18 cellular contexts compared by ENCODE assay signal in the genomic region with DNA sequence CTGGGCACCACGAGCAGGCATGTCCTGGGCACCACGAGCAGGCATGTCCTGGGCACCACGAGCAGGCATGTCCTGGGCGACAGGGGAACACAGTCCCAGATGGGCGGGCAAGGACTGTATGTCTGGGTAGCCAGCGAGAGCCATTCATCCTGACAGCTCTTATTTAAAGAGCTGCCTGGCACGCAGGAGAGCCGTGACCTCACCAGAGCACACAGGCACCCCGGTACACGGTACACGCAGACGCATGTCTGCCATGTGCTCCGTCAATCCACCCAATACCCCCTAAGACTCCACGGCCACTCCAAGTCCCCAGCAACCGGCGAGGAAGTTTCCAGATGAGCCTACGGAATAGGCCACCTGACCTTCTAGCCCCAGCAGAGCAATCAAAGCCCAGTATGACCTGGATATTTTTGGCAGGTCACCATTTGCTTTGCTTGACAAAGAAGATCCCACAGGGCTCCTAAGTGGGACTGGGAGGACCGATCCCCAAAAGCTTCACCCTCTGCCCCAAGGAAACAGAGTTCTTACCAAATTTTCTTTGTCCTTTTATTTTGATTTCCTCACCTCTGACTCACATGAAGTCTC. TPM values are rescaled to one million over a fixed set of nuclear protein-coding genes. Genes with fewer than 3 reads are reported as not detected.
DNase-seq lines count a peak whose midpoint lies in the region; FAIRE-seq and TF ChIP-seq lines count a peak whose summit lies in the region.
"Had no signal": no experiment of that assay in that cellular context is flagged by ENCODE, and none has a peak within 500 bp of the region (broad histone marks: within the 10 kb centered on the region; RNA-seq: fewer than 3 reads in every experiment).

No MANE protein-coding gene starts in this region.

- peaks cover 0 to 1% of the 10 kb centered on the region in 2 experiments for H4K20me1 ChIP-seq in H1 (replicated peaks in 1 of 2; ENCODE audit: control insufficient read depth in 1 of 2, insufficient read depth in 2 of 2, low read length in 2 of 2)

- H3K27me3 Mint-ChIP-seq in nephron progenitor cell (ENCODE audit: low read depth, poor library complexity), result peaks cover 42% of the 10 kb centered on the region
- peaks cover 6% of the 10 kb centered on the region for H3K27me3 Mint-ChIP-seq in glutamatergic neuron (ENCODE audit: unreplicated experiment)

- intact Hi-C loops in sigmoid colon (cut with DNase I), result no loop called here

- H3K4me1 Mint-ChIP-seq in nephron progenitor cell, result peaks cover 27% of the 10 kb centered on the region
- H3K4me1 Mint-ChIP-seq in glutamatergic neuron (ENCODE audit: low read depth, unreplicated experiment), result peaks cover 6% of the 10 kb centered on the region

- H2AFZ ChIP-seq in H1 (ENCODE audit: low read length), result no peak overlapping the region
- H2AFZ ChIP-seq: PC-9 had no signal

- POLR2A ChIA-PET in HEK293 (lab: Yijun Ruan, JAX), result no interaction called here
- POLR2A ChIA-PET in H1 (lab: Charles Lee; ENCODE audit: partially characterized antibody), result interaction anchor here (0.6 to 0.7 kb wide), 2 partner anchors 70 to 290 kb away, joined by 3 read pairs; no protein-coding TSS in a partner anchor

- H3K27ac ChIP-seq in HEK293 (ENCODE audit: extremely low read depth, low read depth, low read length) (no peak overlapping the region), H1 (ENCODE audit: low read depth, low read length) (no peak overlapping the region), right atrium auricular region (peak overlapping the region; percentile 84 to 88), sigmoid colon (peak overlapping the region in 3 of 4 donors; percentile 26 to 65 (median 57))
- H3K27ac ChIP-seq: PC-9 had no signal

- H4K91ac ChIP-seq in H1 (replicated peaks; ENCODE audit: insufficient read length, low read length), result no peak overlapping the region

- H3K4me3 ChIP-seq in HEK293 (ENCODE audit: low read depth, low read length) (no peak overlapping the region), H1 (ENCODE audit: extremely low read depth in 1 of 4, insufficient read depth in 2 of 4, low read depth in 3 of 4, low read length in 4 of 4) (no peak overlapping the region), right atrium auricular region (no peak overlapping the region), sigmoid colon (no peak overlapping the region)
- H3K4me3 ChIP-seq: PC-9 had no signal

- WGBS in H1 (ENCODE audit: extremely low coverage in 1 of 2, insufficient coverage in 1 of 2, insufficient read length in 1 of 2, insufficient replicate concordance in 2 of 2, low coverage in 1 of 2, low lambda C conversion rate in 2 of 2, missing lambda C conversion rate in 1 of 2), 2 experiments, result 85% methylated on average over 18 of the region's 18 CpGs; no CpG with 5 or more reads in 1 of the 2 experiments
- WGBS in sigmoid colon, 2 donors, result 53 to 88% methylated on average over 18 of the region's 18 CpGs

- no peak for TF ChIP-seq POLR2A in H1 (IDR thresholded peaks at IDR 0.05; ENCODE audit: control extremely low read depth in 1 of 2, low read depth in 2 of 2, low read length in 2 of 2)
- TF ChIP-seq POLR2A in sigmoid colon (IDR thresholded peaks at IDR 0.05), result no peak

- H3K36me3 Mint-ChIP-seq in nephron progenitor cell (ENCODE audit: low read depth), result no peaks in the 10 kb centered on the region
- no peaks in the 10 kb centered on the region for H3K36me3 Mint-ChIP-seq in glutamatergic neuron (ENCODE audit: unreplicated experiment)

- no peak for TF ChIP-seq RAD21 in H1 (IDR thresholded peaks at IDR 0.05 in 1 of 2, conservative IDR thresholded peaks at IDR 0.05 in 1 of 2; ENCODE audit: low read depth in 2 of 2, low read length in 2 of 2)

- H3K79me1 ChIP-seq in H1 (ENCODE audit: low read depth, low read length), result no peaks in the 10 kb centered on the region

- H2BK12ac ChIP-seq in H1 (ENCODE audit: low read depth, low read length), result no peak overlapping the region

- H2BK120ac ChIP-seq in H1 (replicated peaks; ENCODE audit: low read depth, low read length), result peak overlapping the region; percentile 59

- H2AK5ac ChIP-seq in H1 (ENCODE audit: low read depth, low read length), result 0 out of 2 replicates have a peak overlapping the region, but pooled peaks have one; percentile 53

- H3K23me2 ChIP-seq in H1 (ENCODE audit: low read depth, low read length), result no peaks in the 10 kb centered on the region

- no peak overlapping the region for H3K4ac ChIP-seq in H1 (replicated peaks; ENCODE audit: insufficient read length, low read depth, low read length)

- peak overlapping the region; percentile 66; the same call in 1 of the 2 replicates for H2BK5ac ChIP-seq in H1 (ENCODE audit: low read depth, low read length)

- peak overlapping the region; percentile 46; the same call in 1 of the 2 replicates for H2BK15ac ChIP-seq in H1 (ENCODE audit: low read length)

- no peaks in the 10 kb centered on the region for H3K79me2 ChIP-seq in H1 (ENCODE audit: control insufficient read depth in 1 of 2, insufficient read depth in 2 of 2, low read length in 2 of 2)

- CTCF ChIA-PET in HEK293 (lab: Yijun Ruan, JAX) (interaction anchor here (0.6 kb wide), 1 partner anchor 216 kb away, joined by 4 read pairs; no protein-coding TSS in a partner anchor), H1 (lab: Charles Lee; ENCODE audit: partially characterized antibody) (interaction anchor here (0.6 to 1.0 kb wide), 4 partner anchors 43 to 197 kb away, joined by 3 read pairs; no protein-coding TSS in a partner anchor)

- H3K56ac ChIP-seq in H1 (replicated peaks; ENCODE audit: insufficient read length, low read depth, low read length), result no peak overlapping the region

- H3K9me3 ChIP-seq in HEK293 (ENCODE audit: control insufficient read depth, insufficient read depth, low read depth, low read length) (no peaks in the 10 kb centered on the region), H1 (ENCODE audit: insufficient read depth in 2 of 2, low read depth in 1 of 2, low read length in 1 of 2) (no peaks in the 10 kb centered on the region), right atrium auricular region (no peaks in the 10 kb centered on the region), sigmoid colon (no peaks in the 10 kb centered on the region)
- H3K9me3 ChIP-seq: Caco-2 had no signal

- DNase-seq in H1 (ENCODE audit: low read depth in 1 of 2, low spot score in 2 of 2) (no peak), right atrium auricular region (ENCODE audit: low spot score) (no peak), sigmoid colon (no peak), activated gamma-delta T cell treated with Interleukin-2 at 50 U/mL for 16 hours (no peak), T1000 (lab: John Stamatoyannopoulos, UW) (no peak), nephron progenitor cell (no peak), glutamatergic neuron (no peak)
- DNase-seq: AML-193, Caco-2, DMS53, KBM-7, MM.1S, NCI-H1105 treated with DMSO at 0.1 percent for 48 hours, NCI-H1930, NCI-H2171 treated with DMSO at 0.1 percent for 48 hours, NCI-H774, PC-9 had no signal

- H3K4me2 ChIP-seq in H1 (ENCODE audit: insufficient read depth in 1 of 2, low read depth in 2 of 2, low read length in 2 of 2), result no peak overlapping the region
- H3K4me2 ChIP-seq: PC-9 had no signal

- H3K18ac ChIP-seq in H1 (ENCODE audit: extremely low read depth, low read length), result no peak overlapping the region

- no peak overlapping the region for H3K23ac ChIP-seq in H1 (ENCODE audit: insufficient read length)

- H3K36me3 ChIP-seq in HEK293 (ENCODE audit: control insufficient read depth in 2 of 2, insufficient read depth in 1 of 2, low read length in 2 of 2) (no peaks in the 10 kb centered on the region), H1 (ENCODE audit: control insufficient read depth in 2 of 4, insufficient read depth in 4 of 4, low read length in 3 of 4) (no peaks in the 10 kb centered on the region), right atrium auricular region (no peaks in the 10 kb centered on the region), sigmoid colon (no peaks in the 10 kb centered on the region)

- H4K8ac ChIP-seq in H1 (ENCODE audit: extremely low read depth, insufficient read depth, low read length), result no peak overlapping the region

- H3K9ac ChIP-seq in H1 (replicated peaks in 1 of 4; ENCODE audit: extremely low read depth in 1 of 4, low read depth in 3 of 4, low read length in 3 of 4), result no peak overlapping the region

- H3K4me3 Mint-ChIP-seq in nephron progenitor cell, result no peak overlapping the region
- no peak overlapping the region for H3K4me3 Mint-ChIP-seq in glutamatergic neuron (ENCODE audit: unreplicated experiment)

- H3K27ac Mint-ChIP-seq in nephron progenitor cell (no peak overlapping the region), glutamatergic neuron (ENCODE audit: unreplicated experiment) (no peak overlapping the region)

- H3K14ac ChIP-seq in H1 (ENCODE audit: insufficient read length), result no peak overlapping the region

- TF ChIP-seq EP300 in H1 (IDR thresholded peaks at IDR 0.05; ENCODE audit: borderline replicate concordance in 1 of 2, low read depth in 2 of 2, low read length in 2 of 2) (no peak), sigmoid colon (IDR thresholded peaks at IDR 0.05) (no peak)

- TF ChIP-seq CTCF in HEK293 (tag by site-specific recombination; IDR thresholded peaks at IDR 0.05), result no peak
- no peak for TF ChIP-seq CTCF in H1 (IDR thresholded peaks at IDR 0.05; ENCODE audit: control extremely low read depth in 1 of 3, insufficient read depth in 1 of 3, low read depth in 1 of 3, low read length in 3 of 3)
- no peak for TF ChIP-seq CTCF in right atrium auricular region (IDR thresholded peaks at IDR 0.05)
- TF ChIP-seq CTCF in sigmoid colon (IDR thresholded peaks at IDR 0.05), result no peak
- TF ChIP-seq CTCF in nephron progenitor cell (IDR thresholded peaks at IDR 0.05), result no peak
- no peak for TF ChIP-seq CTCF in glutamatergic neuron (IDR thresholded peaks at IDR 0.05; ENCODE audit: partially characterized antibody, unreplicated experiment)

- H2BK20ac ChIP-seq in H1 (ENCODE audit: low read length), result no peak overlapping the region

- H4K5ac ChIP-seq in H1 (ENCODE audit: insufficient read length, low read depth, low read length), result no peak overlapping the region

- no peak for FAIRE-seq in H1 (lab: Jason Lieb, UNC)

- no peaks in the 10 kb centered on the region for H3K27me3 ChIP-seq in H1 (replicated peaks in 1 of 4; ENCODE audit: control insufficient read depth in 3 of 4, extremely low read depth in 1 of 4, insufficient read depth in 3 of 4, low read length in 3 of 4)
- H3K27me3 ChIP-seq in right atrium auricular region, result no peaks in the 10 kb centered on the region
- H3K27me3 ChIP-seq in sigmoid colon, result no peaks in the 10 kb centered on the region

- H3K4me1 ChIP-seq in HEK293 (ENCODE audit: control insufficient read depth, insufficient read depth, low read length) (no peaks in the 10 kb centered on the region), H1 (replicated peaks in 1 of 4; ENCODE audit: control insufficient read depth in 3 of 4, insufficient read depth in 4 of 4, low read length in 3 of 4) (peaks cover 0 to 5% (median 0%) of the 10 kb centered on the region in 4 experiments; a peak in 6 of 7 replicates), right atrium auricular region (peaks cover 0 to 45% of the 10 kb centered on the region in 2 donors), sigmoid colon (peaks cover 0 to 29% (median 16%) of the 10 kb centered on the region in 4 donors)
- H3K4me1 ChIP-seq: Caco-2 had no signal

- H3K9me3 Mint-ChIP-seq in nephron progenitor cell (no peaks in the 10 kb centered on the region), glutamatergic neuron (ENCODE audit: unreplicated experiment) (no peaks in the 10 kb centered on the region)

RNA-seq across cellular contexts. Expression of a gene that starts 51.7 kb away (rescaled TPM):
- total RNA-seq in H1 (2021; fragmentation: NEBNext Ultra II Directional; extraction: Animal tissue kit (Norgen Biotek cat#: 25700)), result 6.1 and 7.7 TPM in 2 replicates
- 4.4 and 5.9 TPM in 2 replicates for polyA plus RNA-seq in H1 (2011; rRNA removed)
- polyA plus RNA-seq in H1 (2011; cell fraction: cytosol; rRNA removed), result 3.6 TPM
- 10.1 TPM for polyA plus RNA-seq in H1 (2011; cell fraction: nucleus; rRNA removed)
- polyA plus RNA-seq in H1 (2012, experiment 1 of 2), result 2.2 to 4.5 TPM (median 4.3 TPM) in 4 replicates
- 2.9 TPM for polyA plus RNA-seq in H1 (2012, experiment 2 of 2)
- 6.5 TPM for polyA plus RNA-seq in H1 (2013, experiment 1 of 2)
- polyA plus RNA-seq in H1 (2013, experiment 2 of 2), result 6.3 TPM
- 3.9 and 5.8 TPM in 2 replicates for polyA minus RNA-seq in H1 (2011; rRNA and poly(A)+ RNA removed)
- polyA minus RNA-seq in H1 (2011; cell fraction: cytosol; rRNA and poly(A)+ RNA removed), result 5.8 TPM
- polyA minus RNA-seq in H1 (2011; cell fraction: nucleus; rRNA and poly(A)+ RNA removed), result 10.2 TPM
- total RNA-seq in right atrium auricular region, result 10 to 100 TPM; 44.3 to 50.3 TPM
- total RNA-seq in sigmoid colon, result 10 to 100 TPM; 12.7 to 47.9 (median 32.3) TPM
- 10 to 100 TPM in 1 of 3 donors, 1 to 10 TPM in 2; 4.2 to 23.6 (median 9.2) TPM for polyA plus RNA-seq in sigmoid colon
- total RNA-seq in glutamatergic neuron (ENCODE audit: unreplicated experiment), result 18.3 TPM

Comparison
In these comparisons a context has a peak if more than half of its experiments do, and no peak if none do; other contexts are left out.
1. H3K27ac ChIP-seq: peak in right atrium auricular region (2 of 2) and sigmoid colon (3 of 4); none in HEK293 (single experiment) and H1 (single experiment).